In genomic region chr1:26145041-26145959, GRCh38 we compare ENCODE assay signal across 1 cellular context.
A peak's percentile ranks its signal among the peaks of the same experiment; 100 is the strongest.
TF ChIP-seq lines count a peak whose summit lies in the region.

No MANE protein-coding gene starts in this region.

TF ChIP-seq in K562, 482 proteins besides CTCF, POLR2A, EP300 and RAD21 (continued from another document and continues in another):
- TF ChIP-seq, protein P1, sequence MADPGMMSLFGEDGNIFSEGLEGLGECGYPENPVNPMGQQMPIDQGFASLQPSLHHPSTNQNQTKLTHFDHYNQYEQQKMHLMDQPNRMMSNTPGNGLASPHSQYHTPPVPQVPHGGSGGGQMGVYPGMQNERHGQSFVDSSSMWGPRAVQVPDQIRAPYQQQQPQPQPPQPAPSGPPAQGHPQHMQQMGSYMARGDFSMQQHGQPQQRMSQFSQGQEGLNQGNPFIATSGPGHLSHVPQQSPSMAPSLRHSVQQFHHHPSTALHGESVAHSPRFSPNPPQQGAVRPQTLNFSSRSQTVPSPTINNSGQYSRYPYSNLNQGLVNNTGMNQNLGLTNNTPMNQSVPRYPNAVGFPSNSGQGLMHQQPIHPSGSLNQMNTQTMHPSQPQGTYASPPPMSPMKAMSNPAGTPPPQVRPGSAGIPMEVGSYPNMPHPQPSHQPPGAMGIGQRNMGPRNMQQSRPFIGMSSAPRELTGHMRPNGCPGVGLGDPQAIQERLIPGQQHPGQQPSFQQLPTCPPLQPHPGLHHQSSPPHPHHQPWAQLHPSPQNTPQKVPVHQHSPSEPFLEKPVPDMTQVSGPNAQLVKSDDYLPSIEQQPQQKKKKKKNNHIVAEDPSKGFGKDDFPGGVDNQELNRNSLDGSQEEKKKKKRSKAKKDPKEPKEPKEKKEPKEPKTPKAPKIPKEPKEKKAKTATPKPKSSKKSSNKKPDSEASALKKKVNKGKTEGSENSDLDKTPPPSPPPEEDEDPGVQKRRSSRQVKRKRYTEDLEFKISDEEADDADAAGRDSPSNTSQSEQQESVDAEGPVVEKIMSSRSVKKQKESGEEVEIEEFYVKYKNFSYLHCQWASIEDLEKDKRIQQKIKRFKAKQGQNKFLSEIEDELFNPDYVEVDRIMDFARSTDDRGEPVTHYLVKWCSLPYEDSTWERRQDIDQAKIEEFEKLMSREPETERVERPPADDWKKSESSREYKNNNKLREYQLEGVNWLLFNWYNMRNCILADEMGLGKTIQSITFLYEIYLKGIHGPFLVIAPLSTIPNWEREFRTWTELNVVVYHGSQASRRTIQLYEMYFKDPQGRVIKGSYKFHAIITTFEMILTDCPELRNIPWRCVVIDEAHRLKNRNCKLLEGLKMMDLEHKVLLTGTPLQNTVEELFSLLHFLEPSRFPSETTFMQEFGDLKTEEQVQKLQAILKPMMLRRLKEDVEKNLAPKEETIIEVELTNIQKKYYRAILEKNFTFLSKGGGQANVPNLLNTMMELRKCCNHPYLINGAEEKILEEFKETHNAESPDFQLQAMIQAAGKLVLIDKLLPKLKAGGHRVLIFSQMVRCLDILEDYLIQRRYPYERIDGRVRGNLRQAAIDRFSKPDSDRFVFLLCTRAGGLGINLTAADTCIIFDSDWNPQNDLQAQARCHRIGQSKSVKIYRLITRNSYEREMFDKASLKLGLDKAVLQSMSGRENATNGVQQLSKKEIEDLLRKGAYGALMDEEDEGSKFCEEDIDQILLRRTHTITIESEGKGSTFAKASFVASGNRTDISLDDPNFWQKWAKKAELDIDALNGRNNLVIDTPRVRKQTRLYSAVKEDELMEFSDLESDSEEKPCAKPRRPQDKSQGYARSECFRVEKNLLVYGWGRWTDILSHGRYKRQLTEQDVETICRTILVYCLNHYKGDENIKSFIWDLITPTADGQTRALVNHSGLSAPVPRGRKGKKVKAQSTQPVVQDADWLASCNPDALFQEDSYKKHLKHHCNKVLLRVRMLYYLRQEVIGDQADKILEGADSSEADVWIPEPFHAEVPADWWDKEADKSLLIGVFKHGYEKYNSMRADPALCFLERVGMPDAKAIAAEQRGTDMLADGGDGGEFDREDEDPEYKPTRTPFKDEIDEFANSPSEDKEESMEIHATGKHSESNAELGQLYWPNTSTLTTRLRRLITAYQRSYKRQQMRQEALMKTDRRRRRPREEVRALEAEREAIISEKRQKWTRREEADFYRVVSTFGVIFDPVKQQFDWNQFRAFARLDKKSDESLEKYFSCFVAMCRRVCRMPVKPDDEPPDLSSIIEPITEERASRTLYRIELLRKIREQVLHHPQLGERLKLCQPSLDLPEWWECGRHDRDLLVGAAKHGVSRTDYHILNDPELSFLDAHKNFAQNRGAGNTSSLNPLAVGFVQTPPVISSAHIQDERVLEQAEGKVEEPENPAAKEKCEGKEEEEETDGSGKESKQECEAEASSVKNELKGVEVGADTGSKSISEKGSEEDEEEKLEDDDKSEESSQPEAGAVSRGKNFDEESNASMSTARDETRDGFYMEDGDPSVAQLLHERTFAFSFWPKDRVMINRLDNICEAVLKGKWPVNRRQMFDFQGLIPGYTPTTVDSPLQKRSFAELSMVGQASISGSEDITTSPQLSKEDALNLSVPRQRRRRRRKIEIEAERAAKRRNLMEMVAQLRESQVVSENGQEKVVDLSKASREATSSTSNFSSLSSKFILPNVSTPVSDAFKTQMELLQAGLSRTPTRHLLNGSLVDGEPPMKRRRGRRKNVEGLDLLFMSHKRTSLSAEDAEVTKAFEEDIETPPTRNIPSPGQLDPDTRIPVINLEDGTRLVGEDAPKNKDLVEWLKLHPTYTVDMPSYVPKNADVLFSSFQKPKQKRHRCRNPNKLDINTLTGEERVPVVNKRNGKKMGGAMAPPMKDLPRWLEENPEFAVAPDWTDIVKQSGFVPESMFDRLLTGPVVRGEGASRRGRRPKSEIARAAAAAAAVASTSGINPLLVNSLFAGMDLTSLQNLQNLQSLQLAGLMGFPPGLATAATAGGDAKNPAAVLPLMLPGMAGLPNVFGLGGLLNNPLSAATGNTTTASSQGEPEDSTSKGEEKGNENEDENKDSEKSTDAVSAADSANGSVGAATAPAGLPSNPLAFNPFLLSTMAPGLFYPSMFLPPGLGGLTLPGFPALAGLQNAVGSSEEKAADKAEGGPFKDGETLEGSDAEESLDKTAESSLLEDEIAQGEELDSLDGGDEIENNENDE (IDR thresholded peaks at IDR 0.05; ENCODE audit: low read depth, low read length), result no peak
- no peak for TF ChIP-seq CREB1 (IDR thresholded peaks at IDR 0.05)
- TF ChIP-seq CREB1 (CRISPR knock-in tag; IDR thresholded peaks at IDR 0.05), result 0 out of 2 replicates have a peak, but pooled peaks have one; percentile 50
- no peak for TF ChIP-seq TCF7 (IDR thresholded peaks at IDR 0.05; ENCODE audit: borderline replicate concordance)
- no peak for TF ChIP-seq THRAP3 (IDR thresholded peaks at IDR 0.05; ENCODE audit: borderline replicate concordance)
- TF ChIP-seq NRF1 (conservative IDR thresholded peaks at IDR 0.05 in 1 of 2, IDR thresholded peaks at IDR 0.05 in 1 of 2), result peak; percentile 54 to 56; a peak in 3 of 4 replicates
- no peak for TF ChIP-seq SMAD1 (IDR thresholded peaks at IDR 0.05; ENCODE audit: low read depth, low read length, partially characterized antibody)
- no peak for TF ChIP-seq MYNN (IDR thresholded peaks at IDR 0.05)
- no peak for TF ChIP-seq MYNN (CRISPR knock-in tag; IDR thresholded peaks at IDR 0.05)
- no peak for TF ChIP-seq HNRNPLL (IDR thresholded peaks at IDR 0.05; ENCODE audit: low read depth, low read length, poor library complexity, severe bottlenecking)
- TF ChIP-seq KLF13 (tag; IDR thresholded peaks at IDR 0.05; ENCODE audit: borderline replicate concordance, low read depth), result no peak
- TF ChIP-seq, protein P2, sequence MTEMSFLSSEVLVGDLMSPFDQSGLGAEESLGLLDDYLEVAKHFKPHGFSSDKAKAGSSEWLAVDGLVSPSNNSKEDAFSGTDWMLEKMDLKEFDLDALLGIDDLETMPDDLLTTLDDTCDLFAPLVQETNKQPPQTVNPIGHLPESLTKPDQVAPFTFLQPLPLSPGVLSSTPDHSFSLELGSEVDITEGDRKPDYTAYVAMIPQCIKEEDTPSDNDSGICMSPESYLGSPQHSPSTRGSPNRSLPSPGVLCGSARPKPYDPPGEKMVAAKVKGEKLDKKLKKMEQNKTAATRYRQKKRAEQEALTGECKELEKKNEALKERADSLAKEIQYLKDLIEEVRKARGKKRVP (CRISPR knock-in tag; IDR thresholded peaks at IDR 0.05), result no peak
- no peak for TF ChIP-seq ZBTB43 (CRISPR knock-in tag; IDR thresholded peaks at IDR 0.05)
- no peak for TF ChIP-seq ZKSCAN8 (CRISPR knock-in tag; IDR thresholded peaks at IDR 0.05)
- no peak for TF ChIP-seq PTBP1 (IDR thresholded peaks at IDR 0.05; ENCODE audit: low read depth, low read length)
- no peak for TF ChIP-seq SREBF1 (IDR thresholded peaks at IDR 0.05; ENCODE audit: borderline replicate concordance, low read depth, low read length)
- TF ChIP-seq ZNF165 (CRISPR knock-in tag; IDR thresholded peaks at IDR 0.05; ENCODE audit: borderline replicate concordance), result 0 out of 2 replicates have a peak, but pooled peaks have one; percentile 46
- no peak for TF ChIP-seq OTX1 (CRISPR knock-in tag; IDR thresholded peaks at IDR 0.05)
- no peak for TF ChIP-seq ZBTB2 (IDR thresholded peaks at IDR 0.05)
- TF ChIP-seq SMARCE1 (IDR thresholded peaks at IDR 0.05), result no peak
- TF ChIP-seq MTA3 (IDR thresholded peaks at IDR 0.05; ENCODE audit: borderline replicate concordance), result peak; percentile 67; the same call in 1 of the 2 replicates
- no peak for TF ChIP-seq NONO (IDR thresholded peaks at IDR 0.05; ENCODE audit: low read depth in 2 of 2, low read length in 1 of 2)
- TF ChIP-seq MAFF (IDR thresholded peaks at IDR 0.05; ENCODE audit: low read length), result no peak
- TF ChIP-seq BDP1 (IDR thresholded peaks at IDR 0.05; ENCODE audit: insufficient read depth, insufficient read length), result no peak
- TF ChIP-seq, protein P3, sequence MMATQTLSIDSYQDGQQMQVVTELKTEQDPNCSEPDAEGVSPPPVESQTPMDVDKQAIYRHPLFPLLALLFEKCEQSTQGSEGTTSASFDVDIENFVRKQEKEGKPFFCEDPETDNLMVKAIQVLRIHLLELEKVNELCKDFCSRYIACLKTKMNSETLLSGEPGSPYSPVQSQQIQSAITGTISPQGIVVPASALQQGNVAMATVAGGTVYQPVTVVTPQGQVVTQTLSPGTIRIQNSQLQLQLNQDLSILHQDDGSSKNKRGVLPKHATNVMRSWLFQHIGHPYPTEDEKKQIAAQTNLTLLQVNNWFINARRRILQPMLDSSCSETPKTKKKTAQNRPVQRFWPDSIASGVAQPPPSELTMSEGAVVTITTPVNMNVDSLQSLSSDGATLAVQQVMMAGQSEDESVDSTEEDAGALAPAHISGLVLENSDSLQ (IDR thresholded peaks at IDR 0.05), result no peak
- no peak for TF ChIP-seq ATF3 (IDR thresholded peaks at IDR 0.05)
- 0 out of 2 replicates have a peak, but pooled peaks have one; percentile 21 for TF ChIP-seq ATF3 (CRISPR knock-in tag; conservative IDR thresholded peaks at IDR 0.05)
- TF ChIP-seq SMARCC2 (IDR thresholded peaks at IDR 0.05; ENCODE audit: low read depth), result no peak
- no peak; the same call in 1 of the 2 replicates for TF ChIP-seq JUND (IDR thresholded peaks at IDR 0.05; ENCODE audit: borderline replicate concordance, low read depth, low read length)
- peak; percentile 48; the same call in 1 of the 3 replicates for TF ChIP-seq JUND (tag; IDR thresholded peaks at IDR 0.05; ENCODE audit: borderline replicate concordance, low read depth, low read length)
- TF ChIP-seq, protein P4, sequence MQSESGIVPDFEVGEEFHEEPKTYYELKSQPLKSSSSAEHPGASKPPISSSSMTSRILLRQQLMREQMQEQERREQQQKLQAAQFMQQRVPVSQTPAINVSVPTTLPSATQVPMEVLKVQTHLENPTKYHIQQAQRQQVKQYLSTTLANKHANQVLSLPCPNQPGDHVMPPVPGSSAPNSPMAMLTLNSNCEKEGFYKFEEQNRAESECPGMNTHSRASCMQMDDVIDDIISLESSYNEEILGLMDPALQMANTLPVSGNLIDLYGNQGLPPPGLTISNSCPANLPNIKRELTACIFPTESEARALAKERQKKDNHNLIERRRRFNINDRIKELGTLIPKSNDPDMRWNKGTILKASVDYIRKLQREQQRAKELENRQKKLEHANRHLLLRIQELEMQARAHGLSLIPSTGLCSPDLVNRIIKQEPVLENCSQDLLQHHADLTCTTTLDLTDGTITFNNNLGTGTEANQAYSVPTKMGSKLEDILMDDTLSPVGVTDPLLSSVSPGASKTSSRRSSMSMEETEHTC (IDR thresholded peaks at IDR 0.05), result 0 out of 2 replicates have a peak, but pooled peaks have one; percentile 11
- TF ChIP-seq PHB2 (IDR thresholded peaks at IDR 0.05; ENCODE audit: low read depth), result no peak
- TF ChIP-seq AFF4 (CRISPR knock-in tag; IDR thresholded peaks at IDR 0.05), result 0 out of 2 replicates have a peak, but pooled peaks have one; percentile 56
- no peak for TF ChIP-seq PML (IDR thresholded peaks at IDR 0.05; ENCODE audit: low read length)
- TF ChIP-seq SMAD2 (IDR thresholded peaks at IDR 0.05; ENCODE audit: low read depth, low read length), result no peak
- no peak for TF ChIP-seq ZNF263 (CRISPR knock-in tag; IDR thresholded peaks at IDR 0.05; ENCODE audit: borderline replicate concordance)
- TF ChIP-seq ZNF584 (CRISPR knock-in tag; IDR thresholded peaks at IDR 0.05; ENCODE audit: low read depth), result 0 out of 2 replicates have a peak, but pooled peaks have one; percentile 33
- TF ChIP-seq ZEB2 (IDR thresholded peaks at IDR 0.05), result peak; percentile 86
- TF ChIP-seq TOE1 (IDR thresholded peaks at IDR 0.05; ENCODE audit: borderline replicate concordance), result peak; percentile 30; the same call in 1 of the 2 replicates
- no peak for TF ChIP-seq TOE1 (CRISPR knock-in tag; IDR thresholded peaks at IDR 0.05; ENCODE audit: borderline replicate concordance, low read depth)
